6 cellular contexts compared by ENCODE assay signal in genomic region chr7:7995348-7995747, GRCh38. TPM values are rescaled to one million over a fixed set of nuclear protein-coding genes. Genes with fewer than 3 reads are reported as not detected.
DNase-seq lines count a peak whose midpoint lies in the region; ATAC-seq and TF ChIP-seq lines count a peak whose summit lies in the region.
"Not testable (repeated sequence)": the region's sequence is repeated elsewhere in the genome, so short reads cannot be mapped to it uniquely, and the experiment has no call there.

No MANE protein-coding gene starts in this region.

- H3K9me3 ChIP-seq in CD4-positive, CD25-positive, alpha-beta regulatory T cell (ENCODE audit: control insufficient read depth in 2 of 2, low read length in 2 of 2): peaks cover 13 to 18% of the 10 kb centered on the region in 2 experiments
- not testable (repeated sequence) for H3K9me3 ChIP-seq in HEK293 (ENCODE audit: control insufficient read depth, insufficient read depth, low read depth, low read length)

- H3K4me3 Mint-ChIP-seq in CD4-positive, CD25-positive, alpha-beta regulatory T cell: peak overlapping the region in 1 of 4 donors; percentile 65
- not testable (repeated sequence) for H3K4me3 Mint-ChIP-seq in activated CD8-positive, alpha-beta memory T cell treated with anti-CD3 and anti-CD28 coated beads, Interleukin-2, amount 10 ng/mL, durations not matched to agents 7 days and 5 days; activated naive CD4-positive, alpha-beta T cell treated with anti-CD3 and anti-CD28 coated beads, Interleukin-2, amount 10 ng/mL, durations not matched to agents 7 days and 5 days; immature natural killer cell

- not testable (repeated sequence) for H3K4me3 ChIP-seq in CD4-positive, CD25-positive, alpha-beta regulatory T cell (ENCODE audit: low read depth, low read length); HEK293 (ENCODE audit: low read depth, low read length)

- H3K27ac ChIP-seq in CD4-positive, CD25-positive, alpha-beta regulatory T cell (ENCODE audit: insufficient read depth, low read length, poor library complexity, severe bottlenecking); HEK293 (ENCODE audit: extremely low read depth, low read depth, low read length): not testable (repeated sequence)
- H3K27ac ChIP-seq in VCaP: peak overlapping the region; percentile 76; the same call in 1 of the 2 replicates

- not testable (repeated sequence) for TF ChIP-seq CTCF in HEK293 (tag by site-specific recombination; IDR thresholded peaks at IDR 0.05); VCaP (conservative IDR thresholded peaks at IDR 0.05)

- DNase-seq in CD4-positive, CD25-positive, alpha-beta regulatory T cell; activated CD8-positive, alpha-beta memory T cell treated with anti-CD3 and anti-CD28 coated beads, Interleukin-2, amount 10 ng/mL, durations not matched to agents 7 days and 5 days; activated naive CD4-positive, alpha-beta T cell treated with anti-CD3 and anti-CD28 coated beads, Interleukin-2, amount 10 ng/mL, durations not matched to agents 7 days and 5 days; immature natural killer cell: not testable (repeated sequence)

- peaks cover 14% of the 10 kb centered on the region for H3K4me1 ChIP-seq in CD4-positive, CD25-positive, alpha-beta regulatory T cell (ENCODE audit: control insufficient read depth, insufficient read depth, low read length, poor library complexity, severe bottlenecking)
- not testable (repeated sequence) for H3K4me1 ChIP-seq in HEK293 (ENCODE audit: control insufficient read depth, insufficient read depth, low read length)

- H3K27me3 ChIP-seq in CD4-positive, CD25-positive, alpha-beta regulatory T cell (ENCODE audit: control insufficient read depth, insufficient read depth, low read length): not testable (repeated sequence)

- not testable (repeated sequence) for ATAC-seq in CD4-positive, CD25-positive, alpha-beta regulatory T cell (ENCODE audit: low read depth in 2 of 2); activated CD8-positive, alpha-beta memory T cell treated with anti-CD3 and anti-CD28 coated beads, Interleukin-2, amount 10 ng/mL, durations not matched to agents 7 days and 5 days

- peaks cover 17 to 64% (median 38%) of the 10 kb centered on the region in 4 donors for H3K4me1 Mint-ChIP-seq in CD4-positive, CD25-positive, alpha-beta regulatory T cell
- H3K4me1 Mint-ChIP-seq in activated CD8-positive, alpha-beta memory T cell treated with anti-CD3 and anti-CD28 coated beads, Interleukin-2, amount 10 ng/mL, durations not matched to agents 7 days and 5 days: peaks cover 15% of the 10 kb centered on the region
- H3K4me1 Mint-ChIP-seq in activated naive CD4-positive, alpha-beta T cell treated with anti-CD3 and anti-CD28 coated beads, Interleukin-2, amount 10 ng/mL, durations not matched to agents 7 days and 5 days: not testable (repeated sequence)
- H3K4me1 Mint-ChIP-seq in immature natural killer cell: peaks cover 60 to 80% of the 10 kb centered on the region in 2 donors

- peak overlapping the region; percentile 29 to 67 (median 65) for H3K27ac Mint-ChIP-seq in CD4-positive, CD25-positive, alpha-beta regulatory T cell
- peak overlapping the region; percentile 54 for H3K27ac Mint-ChIP-seq in activated CD8-positive, alpha-beta memory T cell treated with anti-CD3 and anti-CD28 coated beads, Interleukin-2, amount 10 ng/mL, durations not matched to agents 7 days and 5 days
- peak overlapping the region; percentile 34 for H3K27ac Mint-ChIP-seq in activated naive CD4-positive, alpha-beta T cell treated with anti-CD3 and anti-CD28 coated beads, Interleukin-2, amount 10 ng/mL, durations not matched to agents 7 days and 5 days
- peak overlapping the region in 4 of 6 donors; percentile 21 to 82 (median 46) for H3K27ac Mint-ChIP-seq in immature natural killer cell

- POLR2A ChIA-PET in HEK293 (lab: Yijun Ruan, JAX): not testable (repeated sequence)

- H3K9me3 Mint-ChIP-seq in CD4-positive, CD25-positive, alpha-beta regulatory T cell: peaks cover 0 to 18% (median 9%) of the 10 kb centered on the region in 7 donors
- peaks cover 16% of the 10 kb centered on the region for H3K9me3 Mint-ChIP-seq in activated CD8-positive, alpha-beta memory T cell treated with anti-CD3 and anti-CD28 coated beads, Interleukin-2, amount 10 ng/mL, durations not matched to agents 7 days and 5 days (ENCODE audit: low read depth)
- H3K9me3 Mint-ChIP-seq in activated naive CD4-positive, alpha-beta T cell treated with anti-CD3 and anti-CD28 coated beads, Interleukin-2, amount 10 ng/mL, durations not matched to agents 7 days and 5 days: peaks cover 23% of the 10 kb centered on the region
- peaks cover 5 to 19% (median 13%) of the 10 kb centered on the region in 6 donors for H3K9me3 Mint-ChIP-seq in immature natural killer cell

- CTCF ChIA-PET in HEK293 (lab: Yijun Ruan, JAX); activated CD8-positive, alpha-beta memory T cell treated with anti-CD3 and anti-CD28 coated beads, Interleukin-2, amount 10 ng/mL, durations not matched to agents 7 days and 5 days (lab: Charles Lee); activated naive CD4-positive, alpha-beta T cell treated with anti-CD3 and anti-CD28 coated beads, Interleukin-2, amount 10 ng/mL, durations not matched to agents 7 days and 5 days (lab: Charles Lee): not testable (repeated sequence)

- peaks cover 15% of the 10 kb centered on the region for H3K36me3 Mint-ChIP-seq in CD4-positive, CD25-positive, alpha-beta regulatory T cell
- peaks cover 39% of the 10 kb centered on the region for H3K36me3 Mint-ChIP-seq in activated CD8-positive, alpha-beta memory T cell treated with anti-CD3 and anti-CD28 coated beads, Interleukin-2, amount 10 ng/mL, durations not matched to agents 7 days and 5 days
- peaks cover 15% of the 10 kb centered on the region for H3K36me3 Mint-ChIP-seq in activated naive CD4-positive, alpha-beta T cell treated with anti-CD3 and anti-CD28 coated beads, Interleukin-2, amount 10 ng/mL, durations not matched to agents 7 days and 5 days
- peaks cover 4 to 15% (median 13%) of the 10 kb centered on the region in 3 donors for H3K36me3 Mint-ChIP-seq in immature natural killer cell

- H3K36me3 ChIP-seq in CD4-positive, CD25-positive, alpha-beta regulatory T cell (ENCODE audit: control insufficient read depth, insufficient read depth, low read length); HEK293 (ENCODE audit: control insufficient read depth in 2 of 2, insufficient read depth in 1 of 2, low read length in 2 of 2): not testable (repeated sequence)

- not testable (repeated sequence) for H3K27me3 Mint-ChIP-seq in CD4-positive, CD25-positive, alpha-beta regulatory T cell; activated CD8-positive, alpha-beta memory T cell treated with anti-CD3 and anti-CD28 coated beads, Interleukin-2, amount 10 ng/mL, durations not matched to agents 7 days and 5 days; activated naive CD4-positive, alpha-beta T cell treated with anti-CD3 and anti-CD28 coated beads, Interleukin-2, amount 10 ng/mL, durations not matched to agents 7 days and 5 days; immature natural killer cell (ENCODE audit: low read depth in 3 of 3)

TF ChIP-seq in HEK293, 187 proteins besides CTCF, POLR2A, EP300 and RAD21:
- TF ChIP-seq ZNF280D (tag by site-specific recombination; IDR thresholded peaks at IDR 0.05): 0 out of 2 replicates have a peak, but pooled peaks have one; percentile 37
- TF ChIP-seq ZNF146 (tag by site-specific recombination; IDR thresholded peaks at IDR 0.05): peak; percentile 89
- peak; percentile 60; the same call in 1 of the 2 replicates for TF ChIP-seq ZNF580 (tag by site-specific recombination; IDR thresholded peaks at IDR 0.05)

RNA-seq across cellular contexts. Expression of gene GLCCI1, which starts 26.8 kb away (rescaled TPM):
- 88.1 TPM for total RNA-seq in CD4-positive, CD25-positive, alpha-beta regulatory T cell
- 10 to 100 TPM; 12.6 to 36.7 (median 23.7) TPM for polyA plus RNA-seq in CD4-positive, CD25-positive, alpha-beta regulatory T cell
- 10 to 100 TPM; 37.7 to 43.6 TPM for total RNA-seq in activated CD8-positive, alpha-beta memory T cell treated with anti-CD3 and anti-CD28 coated beads, Interleukin-2, amount 10 ng/mL, durations not matched to agents 7 days and 5 days
- polyA plus RNA-seq in immature natural killer cell: 10 to 100 TPM; 13.8 to 33.2 (median 18.0) TPM
